In the genomic region with DNA sequence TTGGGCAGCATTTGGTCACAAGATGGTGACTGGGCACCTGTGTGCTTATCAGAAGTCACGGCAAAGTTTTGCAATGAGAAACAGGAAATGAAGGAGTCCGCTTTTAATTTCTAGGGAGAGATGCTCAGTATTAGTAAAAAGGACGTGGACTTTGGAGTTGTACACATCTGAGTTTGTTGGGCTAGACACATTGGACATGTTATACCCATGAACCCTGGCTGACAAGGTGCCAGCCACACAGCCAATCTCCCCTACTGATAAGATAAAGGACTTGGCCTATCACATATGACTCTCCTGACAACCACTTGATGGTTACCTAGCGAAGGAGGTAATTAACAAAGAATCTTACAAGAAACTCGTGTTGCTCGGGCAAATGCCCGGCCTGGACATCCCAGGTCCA, we compare ENCODE assay signal across 25 cellular contexts.
"Had no signal": no experiment of that assay in that cellular context is flagged by ENCODE, and none has a peak within 500 bp of the region (broad histone marks: within the 10 kb centered on the region; RNA-seq: fewer than 3 reads in every experiment).

No MANE protein-coding gene starts in this region.

- H3K27ac ChIP-seq: SK-N-MC, VCaP had no signal

- ATAC-seq: activated CD4-positive, alpha-beta T cell treated with anti-CD3 and anti-CD28 coated beads for 36 hours; activated CD8-positive, alpha-beta T cell treated with anti-CD3 and anti-CD28 coated beads for 36 hours; activated T-cell treated with anti-CD3 and anti-CD28 coated beads, Interleukin-2, amount 50 U/mL, for 72 hours; K562; Panc1; Right ventricle myocardium inferior; T-cell had no signal

- H3K4me3 ChIP-seq: K562, SK-N-MC had no signal

- DNase-seq: activated CD4-positive, alpha-beta T cell treated with anti-CD3 and anti-CD28 coated beads for 36 hours; activated CD4-positive, alpha-beta T cell treated with anti-CD3 and anti-CD28 coated beads, Interleukin-2, amount 50 U/mL, for 1 hour; activated CD8-positive, alpha-beta memory T cell treated with anti-CD3 and anti-CD28 coated beads, Interleukin-2, amount 50 U/mL, for 4 hours; activated CD8-positive, alpha-beta T cell treated with anti-CD3 and anti-CD28 coated beads for 36 hours; activated naive CD4-positive, alpha-beta T cell treated with anti-CD3 and anti-CD28 coated beads, Interleukin-2, amount 50 U/mL, for 16 hours; activated T-cell treated with anti-CD3 and anti-CD28 coated beads, Interleukin-2, amount 50 U/mL, for 72 hours; aorta; central memory CD4-positive, alpha-beta T cell; Kasumi-1; NCI-H187 treated with DMSO at 0.1 percent for 48 hours; NCI-H2081 treated with DMSO at 0.1 percent for 48 hours; NCI-H2227 treated with DMSO at 0.1 percent for 48 hours; NCI-H446 treated with DMSO at 0.1 percent for 48 hours; NCI-H774; NK-92 treated with Interleukin-12 subunit alpha and Interleukin-12 subunit beta, amount 100 ng/mL, for 24 hours; OCI-M1; RPMI8226; T-cell; T-helper 2 cell had no signal

- FAIRE-seq: bronchial epithelial cell, K562 had no signal
